19 cellular contexts compared by ENCODE assay signal in the genomic region with DNA sequence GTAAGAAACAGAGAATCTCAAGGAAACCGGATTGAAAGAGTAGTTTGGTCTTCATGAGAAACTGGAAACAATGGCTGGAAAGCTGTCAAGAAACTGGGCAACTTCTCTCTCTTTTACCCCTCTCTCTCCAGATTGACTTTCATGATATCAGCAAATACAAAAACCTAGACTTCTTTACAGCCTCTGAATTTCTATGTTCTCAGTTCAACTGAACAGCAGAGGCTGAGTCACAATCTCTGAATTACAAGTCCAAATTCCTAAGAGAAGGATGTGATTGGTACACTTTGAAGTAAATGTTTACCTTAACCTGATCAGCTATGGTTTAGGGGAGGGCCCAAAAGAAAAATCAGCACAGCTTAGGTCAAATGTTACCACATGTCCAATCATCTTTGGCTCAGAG.
"Had no signal": no experiment of that assay in that cellular context is flagged by ENCODE, and none has a peak within 500 bp of the region (broad histone marks: within the 10 kb centered on the region; RNA-seq: fewer than 3 reads in every experiment).

No MANE protein-coding gene starts in this region.

- H3K4me1 ChIP-seq: tibial artery had no signal

- DNase-seq: activated CD4-positive, alpha-beta T cell treated with anti-CD3 and anti-CD28 coated beads, Interleukin-2, amount 50 U/mL, for 48 hours; activated CD8-positive, alpha-beta memory T cell treated with anti-CD3 and anti-CD28 coated beads, Interleukin-2, amount 10 ng/mL, durations not matched to agents 7 days and 5 days; activated naive CD4-positive, alpha-beta T cell treated with anti-CD3 and anti-CD28 coated beads, Interleukin-2, amount 10 ng/mL, durations not matched to agents 7 days and 5 days; activated T-cell treated with anti-CD3 and anti-CD28 coated beads, Interleukin-2, amount 50 U/mL, for 1 hour; central memory CD4-positive, alpha-beta T cell; cortex of kidney; effector memory CD8-positive, alpha-beta T cell; foreskin melanocyte; left cardiac atrium; midbrain; ovary; stimulated activated CD4-positive, alpha-beta T cell treated with anti-CD3 and anti-CD28 coated beads, Interleukin-15, amount 100 ng/mL, for 24 hours; stimulated activated CD4-positive, alpha-beta T cell treated with anti-CD3 and anti-CD28 coated beads, Interleukin-4, amount 100 ng/mL, for 1 hour; stimulated activated naive CD4-positive, alpha-beta T cell; tibial artery; WERI-Rb-1 had no signal

- H3K36me3 ChIP-seq: ovary, tibial artery, WERI-Rb-1 had no signal

- ATAC-seq: activated CD8-positive, alpha-beta memory T cell treated with anti-CD3 and anti-CD28 coated beads, Interleukin-2, amount 10 ng/mL, durations not matched to agents 7 days and 5 days; effector memory CD8-positive, alpha-beta T cell; left cardiac atrium had no signal

- H3K4me1 Mint-ChIP-seq: activated CD8-positive, alpha-beta memory T cell treated with anti-CD3 and anti-CD28 coated beads, Interleukin-2, amount 10 ng/mL, durations not matched to agents 7 days and 5 days; activated naive CD4-positive, alpha-beta T cell treated with anti-CD3 and anti-CD28 coated beads, Interleukin-2, amount 10 ng/mL, durations not matched to agents 7 days and 5 days had no signal

- H3K4me3 ChIP-seq: lung, ovary, tibial artery had no signal

- H3K4me3 Mint-ChIP-seq: activated CD8-positive, alpha-beta memory T cell treated with anti-CD3 and anti-CD28 coated beads, Interleukin-2, amount 10 ng/mL, durations not matched to agents 7 days and 5 days; activated naive CD4-positive, alpha-beta T cell treated with anti-CD3 and anti-CD28 coated beads, Interleukin-2, amount 10 ng/mL, durations not matched to agents 7 days and 5 days; effector memory CD8-positive, alpha-beta T cell; neural crest cell had no signal

- H3K9me3 Mint-ChIP-seq: activated naive CD4-positive, alpha-beta T cell treated with anti-CD3 and anti-CD28 coated beads, Interleukin-2, amount 10 ng/mL, durations not matched to agents 7 days and 5 days; activated T-helper 2 cell treated with anti-CD3 and anti-CD28 coated beads, Interferon-gamma antibody, Interleukin-2, Interleukin-4, amounts not matched to agents 10 μg/mL and 5 μg/mL and 100 μg/mL, durations not matched to agents 14 hours and 24 hours and 36 hours; effector memory CD8-positive, alpha-beta T cell had no signal

- H3K27ac ChIP-seq: ovary, tibial artery, WERI-Rb-1 had no signal

- H3K36me3 Mint-ChIP-seq: activated CD8-positive, alpha-beta memory T cell treated with anti-CD3 and anti-CD28 coated beads, Interleukin-2, amount 10 ng/mL, durations not matched to agents 7 days and 5 days; activated naive CD4-positive, alpha-beta T cell treated with anti-CD3 and anti-CD28 coated beads, Interleukin-2, amount 10 ng/mL, durations not matched to agents 7 days and 5 days had no signal

- H3K9me3 ChIP-seq: ovary, tibial artery had no signal

- H3K27me3 ChIP-seq: ovary, tibial artery had no signal

- H3K27me3 Mint-ChIP-seq: activated CD8-positive, alpha-beta memory T cell treated with anti-CD3 and anti-CD28 coated beads, Interleukin-2, amount 10 ng/mL, durations not matched to agents 7 days and 5 days; activated naive CD4-positive, alpha-beta T cell treated with anti-CD3 and anti-CD28 coated beads, Interleukin-2, amount 10 ng/mL, durations not matched to agents 7 days and 5 days; effector memory CD8-positive, alpha-beta T cell had no signal

- H3K27ac Mint-ChIP-seq: activated CD8-positive, alpha-beta memory T cell treated with anti-CD3 and anti-CD28 coated beads, Interleukin-2, amount 10 ng/mL, durations not matched to agents 7 days and 5 days; activated naive CD4-positive, alpha-beta T cell treated with anti-CD3 and anti-CD28 coated beads, Interleukin-2, amount 10 ng/mL, durations not matched to agents 7 days and 5 days; activated T-helper 2 cell treated with anti-CD3 and anti-CD28 coated beads, Interferon-gamma antibody, Interleukin-2, Interleukin-4, amounts not matched to agents 10 μg/mL and 5 μg/mL and 100 μg/mL, durations not matched to agents 14 hours and 24 hours and 36 hours; effector memory CD8-positive, alpha-beta T cell had no signal
